8 cellular contexts compared by ENCODE assay signal in the genomic region with DNA sequence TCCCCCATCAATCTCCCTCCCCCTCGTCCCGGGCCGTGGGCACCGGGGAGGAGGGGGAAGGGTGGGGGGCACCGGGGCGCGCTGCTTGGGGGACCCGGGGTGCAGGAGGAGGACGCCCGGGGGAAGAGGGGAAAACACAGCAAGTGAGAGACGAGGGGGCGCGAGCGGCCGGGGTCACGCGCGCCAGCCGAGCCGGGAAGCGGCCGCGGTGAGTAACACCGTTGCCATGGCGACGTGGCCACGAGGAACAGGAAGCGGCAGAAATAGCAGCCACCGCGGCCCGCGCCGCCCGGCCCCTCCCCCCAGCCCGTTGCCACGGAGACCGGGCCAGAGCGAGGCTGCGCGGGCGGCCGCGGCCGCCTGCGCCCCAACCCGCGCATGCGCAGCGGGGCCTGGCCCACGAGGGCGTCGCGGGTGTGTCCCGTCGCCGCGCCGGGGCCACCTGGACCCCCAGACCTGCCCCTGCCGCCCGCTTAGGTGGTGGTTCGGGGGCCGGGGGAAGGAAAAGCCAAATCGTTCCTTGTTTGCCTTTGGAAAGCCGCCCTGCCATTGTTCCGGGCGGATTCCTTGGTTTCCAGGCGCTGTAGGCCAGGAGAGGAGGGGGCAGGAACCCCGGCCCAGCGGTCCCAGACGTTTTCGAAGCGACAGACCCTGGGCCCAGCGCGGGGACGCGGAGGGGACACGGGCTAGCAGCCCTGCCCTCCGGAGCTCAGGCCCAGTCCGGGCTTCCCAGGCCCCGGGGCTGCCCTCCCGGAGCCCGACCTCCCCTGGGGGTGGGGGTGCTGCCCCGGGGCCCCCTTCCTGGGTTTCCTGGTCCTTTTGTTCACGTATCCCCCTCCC.
A peak's percentile ranks its signal among the peaks of the same experiment; 100 is the strongest.
DNase-seq lines count a peak whose midpoint lies in the region; ATAC-seq and TF ChIP-seq lines count a peak whose summit lies in the region.

No MANE protein-coding gene starts in this region.

- WGBS in right cardiac atrium: 1% methylated on average over 84 of the region's 84 CpGs
- 1% methylated on average over 47 to 84 of the region's 84 CpGs for WGBS in psoas muscle, 3 donors
- under 1% methylated on average over 83 of the region's 84 CpGs for WGBS in urinary bladder

- no peaks in the 10 kb centered on the region for H3K36me3 ChIP-seq in psoas muscle (ENCODE audit: insufficient read depth in 1 of 2, low read depth in 1 of 2)
- H3K36me3 ChIP-seq in urinary bladder (ENCODE audit: insufficient read depth): no peaks in the 10 kb centered on the region

- peak; percentile 41 for DNase-seq in NCI-H187 treated with DMSO at 0.1 percent for 48 hours (lab: John Stamatoyannopoulos, UW)
- peak; percentile 97 to 98 (median 97) for DNase-seq in T-helper 2 cell
- peak; percentile 55 to 99 (median 94) for DNase-seq in anterior cingulate cortex (lab: John Stamatoyannopoulos, UW)
- DNase-seq in right cardiac atrium: peak; percentile 100
- DNase-seq in psoas muscle: peak; percentile 99 to 100

- no peaks in the 10 kb centered on the region for H3K9me3 ChIP-seq in right cardiac atrium (ENCODE audit: control insufficient read depth, low read length)
- no peaks in the 10 kb centered on the region for H3K9me3 ChIP-seq in psoas muscle

- peaks cover 8% of the 10 kb centered on the region for H3K4me1 ChIP-seq in right cardiac atrium (ENCODE audit: control insufficient read depth, insufficient read depth, low read length)
- H3K4me1 ChIP-seq in psoas muscle: peaks cover 26% of the 10 kb centered on the region
- peaks cover 2% of the 10 kb centered on the region for H3K4me1 ChIP-seq in urinary bladder (ENCODE audit: insufficient read depth)

- peak overlapping the region; percentile 66 for H3K4me3 ChIP-seq in right cardiac atrium (ENCODE audit: low read length)
- peak overlapping the region; percentile 80 for H3K4me3 ChIP-seq in psoas muscle
- H3K4me3 ChIP-seq in urinary bladder (ENCODE audit: low read depth, low read length): peak overlapping the region; percentile 41

- no peaks in the 10 kb centered on the region for H3K27me3 ChIP-seq in right cardiac atrium (ENCODE audit: control insufficient read depth, insufficient read depth)
- H3K27me3 ChIP-seq in psoas muscle (ENCODE audit: insufficient read depth in 3 of 3, low read length in 2 of 3): no peaks in the 10 kb centered on the region

- ATAC-seq in GM18502 (IDR thresholded peaks at IDR 0.05; ENCODE audit: poor library complexity, unreplicated experiment) (peak; percentile 76), HG02943 (IDR thresholded peaks at IDR 0.05; ENCODE audit: low read depth, unreplicated experiment) (peak; percentile 71), right cardiac atrium (peak; percentile 89 to 90), psoas muscle (peak; percentile 92 to 94 (median 93))

- intact Hi-C loops in right cardiac atrium (cut with DNase I) (loop anchor here in 2 of 4 donors (5.0 to 10.0 kb wide), 2 partner anchors 61 to 69 kb away; no protein-coding TSS in a partner anchor), psoas muscle (cut with DNase I) (loop anchor here (5.0 kb wide), 2 partner anchors 69 to 84 kb away; no protein-coding TSS in a partner anchor)

- no peak for TF ChIP-seq CTCF in psoas muscle (IDR thresholded peaks at IDR 0.05)

- peak overlapping the region; percentile 97 for H3K27ac ChIP-seq in right cardiac atrium (ENCODE audit: low read length)
- H3K27ac ChIP-seq in psoas muscle: peak overlapping the region; percentile 99
- peak overlapping the region; percentile 99 for H3K27ac ChIP-seq in urinary bladder (ENCODE audit: low read depth)

Comparison
In these comparisons a context has a peak if more than half of its experiments do, and no peak if none do; other contexts are left out.
1. Peak in every context shown above with its lines: DNase-seq, ATAC-seq, H3K4me3 ChIP-seq and H3K27ac ChIP-seq.
2. DNase-seq: peak in every context shown above with its lines; median percentile 100 in right cardiac atrium; 100 in psoas muscle; 97 in T-helper 2 cell; 94 in anterior cingulate cortex; 41 in NCI-H187 treated with DMSO at 0.1 percent for 48 hours.